ENCODE assay signal across 25 cellular contexts in genomic region chr11:107736546-107736945, GRCh38. TPM values are rescaled to one million over a fixed set of nuclear protein-coding genes. Genes with fewer than 3 reads are reported as not detected.
"Had no signal": no experiment of that assay in that cellular context is flagged by ENCODE, and none has a peak within 500 bp of the region (broad histone marks: within the 10 kb centered on the region; RNA-seq: fewer than 3 reads in every experiment).

No MANE protein-coding gene starts in this region.

- H3K4me1 ChIP-seq: left ventricle myocardium inferior, pancreas, prostate gland, spleen, tibial nerve, uterus had no signal

- FAIRE-seq: pancreas, small intestine had no signal

- H3K27me3 ChIP-seq: pancreas, tibial nerve, uterus had no signal

- H3K36me3 ChIP-seq: left ventricle myocardium inferior, pancreas, prostate gland, spleen, tibial nerve, uterus had no signal

- H3K4me3 ChIP-seq: left ventricle myocardium inferior, lung, pancreas, prostate gland, spleen, tibial nerve, uterus had no signal

- H3K9me3 ChIP-seq: pancreas, prostate gland, uterus had no signal

- DNase-seq: islet precursor cell; left ventricle myocardium inferior; mesendoderm; naive thymus-derived CD4-positive, alpha-beta T cell; pancreas; posterior cingulate gyrus; retina; right cardiac atrium; small intestine; spleen; stimulated activated CD4-positive, alpha-beta T cell treated with anti-CD3 and anti-CD28 coated beads, Interleukin-4, amount 100 ng/mL, for 24 hours; stimulated activated naive CD4-positive, alpha-beta T cell treated with Interleukin-2 at 50 U/mL for 16 hours; stimulated activated naive CD8-positive, alpha-beta T cell treated with anti-CD3 and anti-CD28 coated beads, Interleukin-15, amount 100 ng/mL, for 72 hours; substantia nigra; uterus had no signal

- H3K27ac ChIP-seq: left ventricle myocardium inferior, pancreas, prostate gland, spleen, tibial nerve, uterus had no signal

RNA-seq across cellular contexts. Expression of gene SLN, which starts 24.7 kb away (rescaled TPM):
- total RNA-seq: kidney epithelial cell; lung; mesothelial cell of epicardium; mononuclear cell; naive thymus-derived CD4-positive, alpha-beta T cell; natural killer cell treated with Interleukin-12 subunit alpha and Interleukin-12 subunit beta and Interleukin-15 and Interleukin-18, amount 100 ng/mL, for 72 hours; omental fat pad; pancreas; sciatic nerve had no signal
- polyA plus RNA-seq: naive thymus-derived CD4-positive, alpha-beta T cell; neural cell had no signal
